ENCODE assay signal across 8 cellular contexts in genomic region chr1:100921110-100921706, GRCh38. TPM values are rescaled to one million over a fixed set of nuclear protein-coding genes. Genes with fewer than 3 reads are reported as not detected.
DNase-seq lines count a peak whose midpoint lies in the region; ATAC-seq, FAIRE-seq and TF ChIP-seq lines count a peak whose summit lies in the region.

No MANE protein-coding gene starts in this region.

- in situ Hi-C loops in Panc1 (cut with HindIII; ENCODE audit: low pct_unique_long_range_greater_than_20kb, low sequenced_read_pairs): no loop called here

- CTCF ChIA-PET in Panc1 (lab: Charles Lee): interaction anchor here (0.7 to 1.3 kb wide), 2 partner anchors 180 to 367 kb away, joined by 3 read pairs; no protein-coding TSS in a partner anchor

- no peak overlapping the region for H3K4me3 ChIP-seq in Panc1 (ENCODE audit: low read depth in 2 of 2, low read length in 2 of 2)
- no peak overlapping the region for H3K4me3 ChIP-seq in pancreas

- intact Hi-C loops in Panc1 (cut with micrococcal nuclease; ENCODE audit: unreplicated experiment): loop anchor here (2.0 kb wide), 2 partner anchors 318 to 368 kb away; no protein-coding TSS in a partner anchor
- intact Hi-C loops in pancreas (cut with DNase I): loop anchor here in 2 of 3 donors (5.0 to 10.0 kb wide), 3 partner anchors 314 to 366 kb away; partner anchors contain the start of gene S1PR1 (in 1 of the 2)

- BruUV-seq in Panc1 (replicated peaks; lab: Mats Ljungman, UMichigan): no TSS peak

- POLR2A ChIA-PET in Panc1 (lab: Charles Lee): no interaction called here

- no peaks in the 10 kb centered on the region for H3K4me1 ChIP-seq in Panc1 (ENCODE audit: control insufficient read depth, insufficient read depth, low read length)
- H3K4me1 ChIP-seq in pancreas: no peaks in the 10 kb centered on the region

- DNase-seq in NCI-H2107 treated with DMSO at 0.1 percent for 48 hours (lab: John Stamatoyannopoulos, UW; ENCODE audit: unreplicated experiment): peak; percentile 65
- DNase-seq in NCI-H2107 (lab: John Stamatoyannopoulos, UW): no peak
- DNase-seq in HT-29 (ENCODE audit: low spot score): peak; percentile 79
- peak; percentile 5 for DNase-seq in Panc1 (ENCODE audit: low read depth, low spot score)
- no peak for DNase-seq in pancreas
- DNase-seq in COLO829 (ENCODE audit: low spot score): no peak
- DNase-seq in activated gamma-delta T cell (lab: John Stamatoyannopoulos, UW): no peak

- H3K36me3 ChIP-seq in Panc1 (ENCODE audit: control insufficient read depth, insufficient read depth, low read length): peaks cover 4% of the 10 kb centered on the region; the same call in 1 of the 2 replicates
- no peaks in the 10 kb centered on the region for H3K36me3 ChIP-seq in pancreas

- WGBS in pancreas, 2 donors: 41 to 48% methylated on average over 3 of the region's 3 CpGs

- H3K9me3 ChIP-seq in Panc1 (ENCODE audit: control insufficient read depth, insufficient read depth, low read depth, low read length) (no peaks in the 10 kb centered on the region), pancreas (no peaks in the 10 kb centered on the region)

- peak; percentile 96 for FAIRE-seq in pancreas (lab: Jason Lieb, UNC)

- no peaks in the 10 kb centered on the region for H3K27me3 ChIP-seq in Panc1 (ENCODE audit: control insufficient read depth, insufficient read depth, low read length)
- H3K27me3 ChIP-seq in pancreas: no peaks in the 10 kb centered on the region

- ATAC-seq in Panc1 (no peak), esophagus mucosa (peak; percentile 59), pancreas (peak in 3 of 4 donors; percentile 70 to 75 (median 75))

- no peak overlapping the region for H3K27ac ChIP-seq in Panc1 (ENCODE audit: low read length)
- no peak overlapping the region for H3K27ac ChIP-seq in pancreas

- TF ChIP-seq CTCF in Panc1 (IDR thresholded peaks at IDR 0.05) (peak; percentile 49; the same call in 1 of the 2 replicates), pancreas (IDR thresholded peaks at IDR 0.05) (peak; percentile 30 to 58 (median 48))

RNA-seq across cellular contexts. Expression of gene SLC30A7, which starts 25.3 kb away (rescaled TPM):
- 17.7 and 18.8 TPM in 2 replicates for total RNA-seq in HT-29 (2014; rRNA removed; shearing (Covaris generic))
- total RNA-seq in Panc1 (2021; ENCODE audit: unreplicated experiment): 18.5 TPM
- polyA plus RNA-seq in Panc1 (2012; ENCODE audit: insufficient read length): 2.7 TPM
- total RNA-seq in esophagus mucosa: 15.9 TPM
- 10 to 100 TPM; 10.4 to 21.4 (median 14.4) TPM for total RNA-seq in pancreas
- polyA plus RNA-seq in pancreas: 1 to 10 TPM; 2.5 to 4.9 TPM

RNA-seq across cellular contexts. Expression of gene EXTL2, which starts 26.6 kb away (rescaled TPM):
- total RNA-seq in HT-29 (2014; rRNA removed; shearing (Covaris generic)): 8.7 and 11.1 TPM in 2 replicates
- total RNA-seq in Panc1 (2021; ENCODE audit: unreplicated experiment) (9.8 TPM), esophagus mucosa (2.3 TPM), pancreas (1 to 10 TPM; 3.6 to 6.9 (median 5.8) TPM)
- polyA plus RNA-seq in Panc1 (2012; ENCODE audit: insufficient read length): 5.5 TPM
- polyA plus RNA-seq in pancreas: 1 to 10 TPM; 6.5 to 8.8 TPM

Comparison
In these comparisons a context has a peak if more than half of its experiments do, and no peak if none do; other contexts are left out.
1. DNase-seq: peak in NCI-H2107 treated with DMSO at 0.1 percent for 48 hours (single experiment), HT-29 (single experiment) and Panc1 (single experiment); none in NCI-H2107 (single experiment), pancreas (0 of 6), COLO829 (single experiment) and activated gamma-delta T cell (single experiment).